In the genomic region with DNA sequence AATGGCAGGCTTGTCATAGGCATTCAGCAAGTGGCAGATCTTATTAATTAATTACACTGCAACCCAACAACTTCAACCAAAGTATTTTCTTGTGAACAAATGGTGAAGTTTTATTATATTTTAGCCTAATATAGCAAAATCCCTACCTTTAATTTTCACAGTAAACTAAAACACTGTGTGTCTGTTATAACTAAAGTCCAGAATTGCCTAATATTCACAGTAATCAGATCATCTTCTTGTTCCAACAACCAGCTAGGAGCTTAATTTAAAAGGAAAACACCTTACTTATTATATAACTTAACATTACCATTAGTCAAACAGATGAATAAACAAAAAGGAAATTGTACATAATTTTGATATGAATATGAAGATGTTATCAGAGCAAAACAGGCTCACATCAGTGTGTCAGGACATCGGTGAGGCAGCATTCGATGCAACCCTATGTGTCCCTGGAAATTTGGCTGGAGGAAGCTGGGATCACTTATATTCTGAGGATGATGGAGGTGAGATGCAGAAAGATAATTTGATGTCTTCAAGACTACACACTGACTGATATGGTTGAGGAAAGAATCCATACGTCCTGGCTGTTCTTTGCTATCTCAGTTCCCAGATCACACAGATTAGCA, we compare ENCODE assay signal across 18 cellular contexts.
"Had no signal": no experiment of that assay in that cellular context is flagged by ENCODE, and none has a peak within 500 bp of the region (broad histone marks: within the 10 kb centered on the region; RNA-seq: fewer than 3 reads in every experiment).

No MANE protein-coding gene starts in this region.

- ATAC-seq: sciatic nerve had no signal

- H3K9me3 ChIP-seq: heart left ventricle had no signal

- H3K27me3 ChIP-seq: heart left ventricle had no signal

- H3K27ac ChIP-seq: heart left ventricle had no signal

- H3K4me3 ChIP-seq: heart left ventricle had no signal

- H3K36me3 ChIP-seq: heart left ventricle had no signal

- DNase-seq: activated CD4-positive, alpha-beta T cell treated with anti-CD3 and anti-CD28 coated beads, Interleukin-2, amount 10 ng/mL, durations not matched to agents 7 days and 5 days; activated CD4-positive, CD25-positive, alpha-beta regulatory T cell; activated naive CD4-positive, alpha-beta T cell treated with anti-CD3 and anti-CD28 coated beads, Interleukin-2, amount 10 ng/mL, durations not matched to agents 7 days and 5 days; activated T-cell treated with anti-CD3 and anti-CD28 coated beads for 4 hours; amygdala; heart left ventricle; kidney; naive B cell; nucleus accumbens; stimulated activated CD4-positive, alpha-beta T cell treated with anti-CD3 and anti-CD28 coated beads, Interleukin-12 subunit alpha, Interleukin-12 subunit beta, amount 100 ng/mL, for 4 hours; stimulated activated naive CD4-positive, alpha-beta T cell; substantia nigra; T-helper 2 cell; trophoblast cell had no signal

- FAIRE-seq: bronchial epithelial cell, endometrium, TTC549 had no signal
